16 cellular contexts compared by ENCODE assay signal in the genomic region with DNA sequence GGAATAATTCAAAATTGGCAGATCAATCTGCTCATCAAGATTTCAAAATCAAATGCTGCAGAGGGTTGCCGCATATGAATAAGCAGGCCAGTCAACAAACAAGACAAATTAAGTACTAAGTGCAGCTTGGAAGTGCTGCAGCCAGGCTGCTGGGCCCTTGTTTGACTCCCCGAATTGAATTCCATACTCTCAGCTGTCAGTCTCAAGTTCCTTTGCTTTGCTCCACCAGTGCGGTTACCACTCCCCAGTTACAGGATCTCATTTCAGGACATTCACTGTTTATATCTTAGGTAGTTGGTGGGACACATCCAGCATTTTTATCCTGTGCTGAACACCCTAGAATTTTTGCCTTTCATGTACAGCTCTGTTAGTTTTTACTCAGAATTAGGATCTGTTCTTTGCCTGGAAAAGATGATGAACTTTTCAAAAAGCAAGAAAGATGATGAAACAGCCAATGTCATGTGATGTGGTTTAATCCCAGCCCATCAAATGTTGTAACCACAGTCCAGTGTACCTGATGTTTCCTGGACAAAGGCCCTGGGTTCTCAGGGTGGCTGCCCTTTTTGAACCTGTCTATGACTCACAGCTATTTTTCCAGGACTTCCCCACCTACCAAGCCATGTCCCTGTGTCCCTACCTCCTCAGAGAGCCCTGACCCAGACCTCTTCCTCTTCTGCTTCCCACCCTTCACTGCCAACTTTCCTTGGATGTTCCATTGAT.
DNase-seq lines count a peak whose midpoint lies in the region; FAIRE-seq and TF ChIP-seq lines count a peak whose summit lies in the region.
"Had no signal": no experiment of that assay in that cellular context is flagged by ENCODE, and none has a peak within 500 bp of the region (broad histone marks: within the 10 kb centered on the region; RNA-seq: fewer than 3 reads in every experiment).

No MANE protein-coding gene starts in this region.

- H3K4me3 Mint-ChIP-seq in chondrocyte (ENCODE audit: unreplicated experiment), result no peak overlapping the region
- H3K4me3 Mint-ChIP-seq: activated naive CD8-positive, alpha-beta T cell treated with anti-CD3 and anti-CD28 coated beads, Interleukin-2, amount 50 U/mL, for 24 hours; activated T-cell treated with anti-CD3 and anti-CD28 coated beads, Interleukin-2, amount 50 U/mL, for 24 hours had no signal

- peak overlapping the region; percentile 46 for H3K27ac Mint-ChIP-seq in chondrocyte (ENCODE audit: unreplicated experiment)
- H3K27ac Mint-ChIP-seq: activated naive CD8-positive, alpha-beta T cell treated with anti-CD3 and anti-CD28 coated beads, Interleukin-2, amount 50 U/mL, for 24 hours; activated T-cell treated with anti-CD3 and anti-CD28 coated beads, Interleukin-2, amount 50 U/mL, for 24 hours had no signal

- no peaks in the 10 kb centered on the region for H3K9me3 ChIP-seq in spleen
- H3K9me3 ChIP-seq: BLaER1 had no signal

- peaks cover 62% of the 10 kb centered on the region for H3K4me1 Mint-ChIP-seq in chondrocyte (ENCODE audit: low read depth)
- H3K4me1 Mint-ChIP-seq: activated naive CD8-positive, alpha-beta T cell treated with anti-CD3 and anti-CD28 coated beads, Interleukin-2, amount 50 U/mL, for 24 hours had no signal

- H3K4me1 ChIP-seq in spleen, result peaks cover 0 to 15% (median 5%) of the 10 kb centered on the region in 6 donors
- H3K4me1 ChIP-seq: BLaER1 had no signal

- TF ChIP-seq POLR2A in H54 (IDR thresholded peaks at IDR 0.05; ENCODE audit: low read depth, low read length) (no peak), spleen (IDR thresholded peaks at IDR 0.05) (no peak)

- FAIRE-seq in H54 (lab: Jason Lieb, UNC) (peak; percentile 93), frontal cortex (lab: Jason Lieb, UNC) (no peak)
- FAIRE-seq: GM12891 had no signal

- peaks cover 3% of the 10 kb centered on the region for H3K36me3 Mint-ChIP-seq in chondrocyte (ENCODE audit: low read depth)

- DNase-seq in H54 (ENCODE audit: insufficient read length, low spot score) (no peak), chondrocyte (ENCODE audit: low spot score) (no peak), left kidney (ENCODE audit: low read depth, low spot score) (peak; percentile 81), spleen (no peak), NAMALWA (ENCODE audit: low spot score) (no peak), KG1 (lab: John Stamatoyannopoulos, UW) (no peak), NCI-H1105 treated with DMSO at 0.1 percent for 48 hours (lab: John Stamatoyannopoulos, UW) (no peak), frontal cortex (ENCODE audit: low spot score in 2 of 2) (no peak)
- DNase-seq: activated CD4-positive, alpha-beta T cell treated with anti-CD3 and anti-CD28 coated beads for 1 hour; activated naive CD8-positive, alpha-beta T cell treated with anti-CD3 and anti-CD28 coated beads, Interleukin-2, amount 50 U/mL, for 24 hours; activated T-cell treated with anti-CD3 and anti-CD28 coated beads, Interleukin-2, amount 50 U/mL, for 24 hours; effector CD8-positive, alpha-beta T cell; mammary epithelial cell; NCI-H446 had no signal

- intact Hi-C loops in spleen (cut with DNase I; ENCODE audit: low total_unique reads), result loop anchor here (10.0 kb wide), 1 partner anchor 128 kb away; no protein-coding TSS in a partner anchor

- TF ChIP-seq CTCF in chondrocyte (IDR thresholded peaks at IDR 0.05), result no peak
- TF ChIP-seq CTCF in spleen (IDR thresholded peaks at IDR 0.05 in 8 of 11, conservative IDR thresholded peaks at IDR 0.05 in 3 of 11), result no peak

- 79 to 92% (median 83%) methylated on average over 3 of the region's 3 CpGs for WGBS in spleen, 5 donors

- no peaks in the 10 kb centered on the region for H3K27me3 Mint-ChIP-seq in chondrocyte (ENCODE audit: low read depth)
- H3K27me3 Mint-ChIP-seq: activated T-cell treated with anti-CD3 and anti-CD28 coated beads, Interleukin-2, amount 50 U/mL, for 24 hours had no signal

- no peak overlapping the region for H3K4me3 ChIP-seq in spleen
- H3K4me3 ChIP-seq: BLaER1 had no signal

- H3K27ac ChIP-seq in spleen, result peak overlapping the region in 5 of 8 donors; percentile 15 to 41 (median 36)
- H3K27ac ChIP-seq: BLaER1 had no signal

- H3K36me3 ChIP-seq in spleen, result no peaks in the 10 kb centered on the region
- H3K36me3 ChIP-seq: BLaER1 had no signal

- H3K9me3 Mint-ChIP-seq in chondrocyte (ENCODE audit: low read depth), result no peaks in the 10 kb centered on the region
- H3K9me3 Mint-ChIP-seq: activated naive CD8-positive, alpha-beta T cell treated with anti-CD3 and anti-CD28 coated beads, Interleukin-2, amount 50 U/mL, for 24 hours; activated T-cell treated with anti-CD3 and anti-CD28 coated beads, Interleukin-2, amount 50 U/mL, for 24 hours had no signal

- no peaks in the 10 kb centered on the region for H3K27me3 ChIP-seq in spleen (replicated peaks in 1 of 7)
- H3K27me3 ChIP-seq: BLaER1 had no signal
